Comparison of ENCODE assay signal across 35 cellular contexts in genomic region chr15:74525328-74525727, GRCh38. TPM values are rescaled to one million over a fixed set of nuclear protein-coding genes. Genes with fewer than 3 reads are reported as not detected.
A peak's percentile ranks its signal among the peaks of the same experiment; 100 is the strongest.
DNase-seq lines count a peak whose midpoint lies in the region; ATAC-seq, FAIRE-seq and TF ChIP-seq lines count a peak whose summit lies in the region.
"Had no signal": no experiment of that assay in that cellular context is flagged by ENCODE, and none has a peak within 500 bp of the region (broad histone marks: within the 10 kb centered on the region; RNA-seq: fewer than 3 reads in every experiment).

No MANE protein-coding gene starts in this region.

- DNase-seq in IMR-90, result no peak
- no peak for DNase-seq in astrocyte (ENCODE audit: low read depth)
- peak; percentile 86 for DNase-seq in fibroblast of pulmonary artery (ENCODE audit: low read depth)
- no peak for DNase-seq in psoas muscle
- DNase-seq in lower lobe of right lung, result no peak
- DNase-seq: activated B cell treated with CpG ODN at 0.5 μM for 24 hours; activated CD4-positive, alpha-beta T cell treated with anti-CD3 and anti-CD28 coated beads, Interleukin-2, amount 50 U/mL, for 1 hour; activated effector memory CD4-positive, alpha-beta T cell treated with Interleukin-2 at 50 U/mL for 16 hours; activated T-cell treated with anti-CD3 and anti-CD28 coated beads, Interleukin-2, amount 50 U/mL, for 1 hour; amygdala; CD8-positive, alpha-beta T cell; colonic mucosa; DMS 273 treated with DMSO at 0.1 percent for 48 hours; effector CD8-positive, alpha-beta T cell; erythroblast; foreskin melanocyte; heart left ventricle; islet precursor cell; left ventricle myocardium superior; midbrain; naive thymus-derived CD4-positive, alpha-beta T cell; NCI-H1436; NCI-H446; NCI-H82; RPMI8226; thyroid gland had no signal

- H2AFZ ChIP-seq in ACC112 (ENCODE audit: low read length, unreplicated experiment) (no peak overlapping the region), IMR-90 (replicated peaks; ENCODE audit: low read length, poor library complexity) (no peak overlapping the region), astrocyte (ENCODE audit: low read depth, low read length) (no peak overlapping the region)

- peak overlapping the region; percentile 94 for H3K27ac ChIP-seq in ACC112 (ENCODE audit: low read depth, low read length)
- H3K27ac ChIP-seq in IMR-90 (ENCODE audit: insufficient read depth, low read length), result peak overlapping the region; percentile 41; the same call in 1 of the 2 replicates
- peak overlapping the region; percentile 58 for H3K27ac ChIP-seq in astrocyte (ENCODE audit: low read depth, low read length)
- no peak overlapping the region for H3K27ac ChIP-seq in psoas muscle
- H3K27ac ChIP-seq in lower lobe of right lung, result no peak overlapping the region
- H3K27ac ChIP-seq: cardiac muscle cell, colonic mucosa, heart left ventricle, neutrophil, thyroid gland had no signal

- H3K79me1 ChIP-seq in IMR-90 (ENCODE audit: low read depth in 1 of 2, low read length in 2 of 2), result no peaks in the 10 kb centered on the region; a peak in 1 of 4 replicates

- peak overlapping the region; percentile 91 for H2BK20ac ChIP-seq in IMR-90 (ENCODE audit: low read depth, low read length)

- BruUV-seq in IMR-90 (replicated peaks; lab: Mats Ljungman, UMichigan), result no TSS peak

- H4K8ac ChIP-seq in IMR-90 (ENCODE audit: low read depth in 2 of 2, low read length in 2 of 2), result peak overlapping the region; percentile 37 to 50; a peak in 2 of 4 replicates

- no peak overlapping the region for H3K4me3 Mint-ChIP-seq in astrocyte (ENCODE audit: unreplicated experiment)
- H3K4me3 Mint-ChIP-seq: activated B cell treated with CpG ODN at 0.5 μM for 24 hours; B cell; CD8-positive, alpha-beta T cell; naive thymus-derived CD4-positive, alpha-beta T cell had no signal

- H3K18ac ChIP-seq in IMR-90 (ENCODE audit: low read depth, low read length), result peak overlapping the region; percentile 82; the same call in 1 of the 2 replicates

- no peak for TF ChIP-seq CTCF in IMR-90 (conservative IDR thresholded peaks at IDR 0.05; ENCODE audit: low read depth, low read length)
- TF ChIP-seq CTCF in astrocyte (IDR thresholded peaks at IDR 0.05; ENCODE audit: insufficient read depth, low read depth, low read length), result no peak
- no peak for TF ChIP-seq CTCF in fibroblast of pulmonary artery (IDR thresholded peaks at IDR 0.05; ENCODE audit: low read length, missing control alignments)
- TF ChIP-seq CTCF in psoas muscle (IDR thresholded peaks at IDR 0.05), result no peak
- no peak for TF ChIP-seq CTCF in lower lobe of right lung (IDR thresholded peaks at IDR 0.05)

- no peak overlapping the region for H3K27ac Mint-ChIP-seq in astrocyte (ENCODE audit: unreplicated experiment)
- H3K27ac Mint-ChIP-seq: activated B cell treated with CpG ODN at 0.5 μM for 24 hours; activated naive CD4-positive, alpha-beta T cell treated with anti-CD3 and anti-CD28 coated beads, Interleukin-2, amount 50 U/mL, for 72 hours; B cell; CD8-positive, alpha-beta T cell; naive thymus-derived CD4-positive, alpha-beta T cell had no signal

- peak overlapping the region; percentile 38; the same call in 1 of the 2 replicates for H3K14ac ChIP-seq in IMR-90 (replicated peaks; ENCODE audit: low read depth, low read length)

- intact Hi-C loops in IMR-90 (cut with micrococcal nuclease) (no loop called here), psoas muscle (cut with DNase I) (no loop called here), lower lobe of right lung (cut with DNase I) (no loop called here)

- no peak overlapping the region for H2AK9ac ChIP-seq in IMR-90 (replicated peaks; ENCODE audit: low read depth, low read length, poor library complexity)

- H3K79me2 ChIP-seq in ACC112 (ENCODE audit: control insufficient read depth, insufficient read depth, low read length, unreplicated experiment), result no peaks in the 10 kb centered on the region
- no peaks in the 10 kb centered on the region for H3K79me2 ChIP-seq in astrocyte (ENCODE audit: insufficient read depth, low read length)

- no peak overlapping the region for H3K4me2 ChIP-seq in IMR-90 (ENCODE audit: low read depth, low read length)
- peak overlapping the region; percentile 52 for H3K4me2 ChIP-seq in astrocyte (ENCODE audit: low read length)

- TF ChIP-seq RAD21 in IMR-90 (IDR thresholded peaks at IDR 0.05; ENCODE audit: low read length), result no peak

- H2BK120ac ChIP-seq in IMR-90 (ENCODE audit: low read depth, low read length), result peak overlapping the region; percentile 80

- H3K56ac ChIP-seq in IMR-90 (ENCODE audit: extremely low read depth, insufficient read depth, low read length), result peak overlapping the region; percentile 1; the same call in 1 of the 2 replicates

- H2BK15ac ChIP-seq in IMR-90 (ENCODE audit: low read depth, low read length), result peak overlapping the region; percentile 87; the same call in 2 of the 3 replicates

- no peak for FAIRE-seq in astrocyte (lab: Jason Lieb, UNC)
- FAIRE-seq: GM12892 had no signal

- H3K36me3 ChIP-seq in ACC112 (ENCODE audit: insufficient read depth, low read length) (no peaks in the 10 kb centered on the region), IMR-90 (ENCODE audit: control insufficient read depth, insufficient read depth, low read length) (no peaks in the 10 kb centered on the region), astrocyte (ENCODE audit: insufficient read depth, low read length) (no peaks in the 10 kb centered on the region), psoas muscle (ENCODE audit: insufficient read depth in 1 of 2, low read depth in 1 of 2) (no peaks in the 10 kb centered on the region), lower lobe of right lung (no peaks in the 10 kb centered on the region)
- H3K36me3 ChIP-seq: cardiac muscle cell, colonic mucosa, heart left ventricle, neutrophil, thyroid gland had no signal

- POLR2A ChIA-PET in IMR-90 (lab: Charles Lee; ENCODE audit: unreplicated experiment), result no interaction called here

- peak overlapping the region; percentile 74 for H2BK5ac ChIP-seq in IMR-90 (ENCODE audit: low read depth, low read length, poor library complexity, severe bottlenecking)

- no CpG with 5 or more reads among the region's 1 CpG for WGBS in IMR-90 (ENCODE audit: extremely low coverage in 2 of 2, insufficient read length in 1 of 2), 2 experiments
- 23 to 29% (median 27%) methylated on average over 1 of the region's 1 CpG for WGBS in psoas muscle, 3 donors

- H3K27me3 Mint-ChIP-seq in astrocyte (ENCODE audit: low read depth, unreplicated experiment), result no peaks in the 10 kb centered on the region
- H3K27me3 Mint-ChIP-seq: activated B cell treated with CpG ODN at 0.5 μM for 24 hours, B cell had no signal

- no peak for TF ChIP-seq POLR2A in IMR-90 (IDR thresholded peaks at IDR 0.05; ENCODE audit: low read depth, low read length)

- peak overlapping the region; percentile 88 for H2AK5ac ChIP-seq in IMR-90 (ENCODE audit: low read depth, low read length)

- no peaks in the 10 kb centered on the region for H3K9me3 ChIP-seq in IMR-90 (ENCODE audit: control insufficient read depth, insufficient read depth, low read length)
- no peaks in the 10 kb centered on the region for H3K9me3 ChIP-seq in astrocyte (ENCODE audit: insufficient read depth, low read depth, low read length)
- no peaks in the 10 kb centered on the region for H3K9me3 ChIP-seq in psoas muscle
- no peaks in the 10 kb centered on the region for H3K9me3 ChIP-seq in lower lobe of right lung
- H3K9me3 ChIP-seq: colonic mucosa, heart left ventricle, neutrophil, thyroid gland had no signal

- H3K36me3 Mint-ChIP-seq in astrocyte (ENCODE audit: low read depth, unreplicated experiment), result no peaks in the 10 kb centered on the region
- H3K36me3 Mint-ChIP-seq: activated naive CD4-positive, alpha-beta T cell treated with anti-CD3 and anti-CD28 coated beads, Interleukin-2, amount 50 U/mL, for 72 hours; CD8-positive, alpha-beta T cell; naive thymus-derived CD4-positive, alpha-beta T cell had no signal

- H3K4me3 ChIP-seq in ACC112 (ENCODE audit: low read depth, low read length) (no peak overlapping the region), IMR-90 (ENCODE audit: insufficient read depth, low read depth, low read length) (no peak overlapping the region), astrocyte (ENCODE audit: insufficient read depth, low read depth, low read length) (no peak overlapping the region), fibroblast of pulmonary artery (replicated peaks; ENCODE audit: low read depth, low read length) (no peak overlapping the region), psoas muscle (no peak overlapping the region), lower lobe of right lung (no peak overlapping the region)
- H3K4me3 ChIP-seq: cardiac muscle cell, colonic mucosa, heart left ventricle, thyroid gland had no signal

- 0 out of 2 replicates have a peak overlapping the region, but pooled peaks have one; percentile 39 for H3K23ac ChIP-seq in IMR-90 (ENCODE audit: low read depth, low read length)

- in situ Hi-C loops in IMR-90 (cut with MboI; ENCODE audit: low sequenced_read_pairs), result no loop called here

- H3K4ac ChIP-seq in IMR-90 (ENCODE audit: low read depth, low read length), result peak overlapping the region; percentile 49

- dilution Hi-C loops in IMR-90 (cut with HindIII; ENCODE audit: low sequenced_read_pairs, unreplicated experiment), result no loop called here

- peaks cover 28% of the 10 kb centered on the region for H3K4me1 ChIP-seq in ACC112 (ENCODE audit: control insufficient read depth, insufficient read depth, low read length, unreplicated experiment)
- peaks cover 7% of the 10 kb centered on the region; the same call in 1 of the 2 replicates for H3K4me1 ChIP-seq in IMR-90 (ENCODE audit: control insufficient read depth, insufficient read depth, low read length)
- peaks cover 21% of the 10 kb centered on the region for H3K4me1 ChIP-seq in astrocyte (ENCODE audit: insufficient read depth, low read length)
- no peaks in the 10 kb centered on the region for H3K4me1 ChIP-seq in psoas muscle
- no peaks in the 10 kb centered on the region for H3K4me1 ChIP-seq in lower lobe of right lung
- H3K4me1 ChIP-seq: colonic mucosa, thyroid gland had no signal

- peak overlapping the region; percentile 36; the same call in 1 of the 2 replicates for H4K5ac ChIP-seq in IMR-90 (ENCODE audit: low read depth, low read length)

- H3K27me3 ChIP-seq in ACC112 (ENCODE audit: insufficient read depth, low read length) (no peaks in the 10 kb centered on the region), IMR-90 (ENCODE audit: control insufficient read depth, insufficient read depth, low read length) (no peaks in the 10 kb centered on the region), astrocyte (ENCODE audit: insufficient read depth, low read length) (no peaks in the 10 kb centered on the region), psoas muscle (ENCODE audit: insufficient read depth in 3 of 3, low read length in 2 of 3) (no peaks in the 10 kb centered on the region), lower lobe of right lung (ENCODE audit: low read depth) (no peaks in the 10 kb centered on the region)
- H3K27me3 ChIP-seq: cardiac muscle cell, colonic mucosa, heart left ventricle, neutrophil, thyroid gland had no signal

- H4K91ac ChIP-seq in IMR-90 (ENCODE audit: insufficient read depth, low read depth, low read length), result peak overlapping the region; percentile 77

- peaks cover 8% of the 10 kb centered on the region for H3K4me1 Mint-ChIP-seq in astrocyte (ENCODE audit: low read depth, unreplicated experiment)
- H3K4me1 Mint-ChIP-seq: activated B cell treated with CpG ODN at 0.5 μM for 24 hours, B cell had no signal

- peaks cover 4% of the 10 kb centered on the region; the same call in 1 of the 2 replicates for H3K9me1 ChIP-seq in IMR-90 (ENCODE audit: insufficient read depth, low read length)

- CTCF ChIA-PET in IMR-90 (lab: Yijun Ruan, JAX), result no interaction called here

- H3K9ac ChIP-seq in IMR-90 (ENCODE audit: low read depth, low read length), result no peak overlapping the region
- no peak overlapping the region for H3K9ac ChIP-seq in astrocyte (ENCODE audit: low read length)

- ATAC-seq in IMR-90 (ENCODE audit: low read depth), result no peak
- ATAC-seq in GM19467 (IDR thresholded peaks at IDR 0.05; ENCODE audit: unreplicated experiment), result no peak
- ATAC-seq in psoas muscle, result no peak
- no peak for ATAC-seq in lower lobe of right lung
- ATAC-seq in GM18858 (IDR thresholded peaks at IDR 0.05; ENCODE audit: unreplicated experiment), result no peak
- ATAC-seq: activated naive CD4-positive, alpha-beta T cell treated with anti-CD3 and anti-CD28 coated beads, Interleukin-2, amount 50 U/mL, for 72 hours; CD8-positive, alpha-beta T cell; heart left ventricle; left ventricle myocardium superior; naive thymus-derived CD4-positive, alpha-beta T cell; sciatic nerve had no signal

- H4K20me1 ChIP-seq in IMR-90 (ENCODE audit: insufficient read depth, low read length) (no peaks in the 10 kb centered on the region), astrocyte (ENCODE audit: insufficient read depth, low read length) (no peaks in the 10 kb centered on the region)

- no peaks in the 10 kb centered on the region for H3K9me3 Mint-ChIP-seq in astrocyte (ENCODE audit: unreplicated experiment)
- H3K9me3 Mint-ChIP-seq: activated B cell treated with CpG ODN at 0.5 μM for 24 hours; activated naive CD4-positive, alpha-beta T cell treated with anti-CD3 and anti-CD28 coated beads, Interleukin-2, amount 50 U/mL, for 72 hours; CD8-positive, alpha-beta T cell; naive thymus-derived CD4-positive, alpha-beta T cell had no signal

RNA-seq across cellular contexts. Expression of gene ARID3B, which starts 15.7 kb away (rescaled TPM):
- total RNA-seq in IMR-90 (2012; rRNA removed) (2.5 TPM in 2 replicates), astrocyte (11.9 and 18.5 TPM in 2 replicates), psoas muscle (1 to 10 TPM; 1.8 to 4.7 (median 2.9) TPM), lower lobe of right lung (11.1 TPM)
- polyA plus RNA-seq in IMR-90 (2012; rRNA removed) (5.0 and 5.9 TPM in 2 replicates), psoas muscle (1 to 10 TPM; 2.5 to 5.5 (median 4.7) TPM)
- polyA plus RNA-seq in IMR-90 (2012; cell fraction: cytosol; rRNA removed), result 1.6 and 2.6 TPM in 2 replicates
- polyA plus RNA-seq in IMR-90 (2012; cell fraction: nucleus; rRNA removed; ENCODE audit: low replicate concordance), result 32.3 and 36.4 TPM in 2 replicates

Comparison
In these comparisons a context has a peak if more than half of its experiments do, and no peak if none do; other contexts are left out.
1. H3K27ac ChIP-seq: peak in ACC112 (single experiment), IMR-90 (single experiment) and astrocyte (single experiment); none in psoas muscle (single experiment) and lower lobe of right lung (single experiment).